Comparison of ENCODE assay signal across 21 cellular contexts in the genomic region with DNA sequence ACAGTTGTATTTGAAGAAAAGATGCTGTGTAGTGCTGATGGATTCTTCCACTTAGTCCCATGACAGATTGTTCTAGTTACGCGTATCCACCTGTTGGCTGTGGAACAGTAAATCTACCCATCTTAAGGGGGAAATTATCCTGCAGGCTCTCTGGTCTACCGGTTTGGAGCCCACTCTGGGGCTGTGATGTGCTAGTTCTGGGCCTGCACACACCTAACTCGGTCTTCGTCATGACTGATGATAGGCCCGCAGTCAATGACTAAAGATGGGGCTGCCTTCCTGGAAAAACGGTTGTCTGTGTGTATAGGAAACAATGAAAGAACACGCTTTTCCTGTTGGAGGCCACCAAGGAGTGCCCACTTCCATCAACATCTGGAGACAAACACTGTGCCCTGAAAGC. TPM values are rescaled to one million over a fixed set of nuclear protein-coding genes. Genes with fewer than 3 reads are reported as not detected.
DNase-seq lines count a peak whose midpoint lies in the region; ATAC-seq, FAIRE-seq and TF ChIP-seq lines count a peak whose summit lies in the region.
"Had no signal": no experiment of that assay in that cellular context is flagged by ENCODE, and none has a peak within 500 bp of the region (broad histone marks: within the 10 kb centered on the region; RNA-seq: fewer than 3 reads in every experiment).

No MANE protein-coding gene starts in this region.

- H3K4me1 ChIP-seq in mammary epithelial cell (ENCODE audit: insufficient read depth, low read length): peaks cover 26% of the 10 kb centered on the region
- H3K4me1 ChIP-seq in NT2/D1 (ENCODE audit: insufficient read depth, insufficient read length): peaks cover 15% of the 10 kb centered on the region
- no peaks in the 10 kb centered on the region for H3K4me1 ChIP-seq in upper lobe of right lung

- H3K27ac Mint-ChIP-seq in MCF 10A (ENCODE audit: low read depth, unreplicated experiment): peak overlapping the region; percentile 9
- H3K27ac Mint-ChIP-seq: CD4-positive, alpha-beta T cell had no signal

- intact Hi-C loops in MCF 10A (cut with micrococcal nuclease) (no loop called here), mammary epithelial cell (cut with micrococcal nuclease) (no loop called here), upper lobe of right lung (cut with DNase I) (no loop called here)

- ATAC-seq in upper lobe of right lung: no peak
- no peak for ATAC-seq in HG03457 (IDR thresholded peaks at IDR 0.05; ENCODE audit: unreplicated experiment)
- ATAC-seq: HCT116 had no signal

- WGBS in mammary epithelial cell (ENCODE audit: low coverage, missing lambda C conversion rate): 86% methylated on average over 8 of the region's 8 CpGs

- H3K9ac ChIP-seq in mammary epithelial cell (ENCODE audit: insufficient read depth, low read length) (no peak overlapping the region), NT2/D1 (ENCODE audit: insufficient read length, low read depth) (peak overlapping the region; percentile 11)

- dilution Hi-C loops in mammary epithelial cell (cut with HindIII; ENCODE audit: low sequenced_read_pairs): loop anchor here (25.0 kb wide), 1 partner anchor 272 kb away; the partner anchor contains the start of gene NPAS4

- no peak for DNase-seq in MCF 10A (ENCODE audit: unreplicated experiment)
- no peak for DNase-seq in mammary epithelial cell
- no peak for DNase-seq in NT2/D1 (ENCODE audit: low read depth, low spot score)
- DNase-seq in mesenteric fat pad (ENCODE audit: low spot score): peak; percentile 55
- peak; percentile 6 for DNase-seq in upper lobe of right lung
- DNase-seq in NCI-H82 (lab: John Stamatoyannopoulos, UW): no peak
- DNase-seq in RCC 7860 (ENCODE audit: low spot score): no peak
- DNase-seq: 8988T; BE2C; C1 segment of cervical spinal cord; Caco-2; CD4-positive, alpha-beta T cell; DMS153; DMS79; GDM1; GOT3; IMR-90; KBM-7 had no signal

- H3K4me3 Mint-ChIP-seq in MCF 10A (ENCODE audit: unreplicated experiment): no peak overlapping the region
- H3K4me3 Mint-ChIP-seq: CD4-positive, alpha-beta T cell had no signal

- no peak overlapping the region for H3K4me2 ChIP-seq in mammary epithelial cell (ENCODE audit: insufficient read depth, low read depth, low read length)

- no TSS peak for BruUV-seq in MCF 10A (replicated peaks; lab: Mats Ljungman, UMichigan)
- no TSS peak for BruUV-seq in mammary epithelial cell (replicated peaks; lab: Mats Ljungman, UMichigan)

- CTCF ChIA-PET in MCF 10A (lab: Yijun Ruan, JAX): interaction anchor here (0.6 to 5.6 kb wide), 2 partner anchors 11 to 141 kb away, joined by 6 to 26 read pairs; no protein-coding TSS in a partner anchor
- CTCF ChIA-PET in mammary epithelial cell (lab: Charles Lee; ENCODE audit: low non-redundant PET): no interaction called here

- in situ Hi-C loops in mammary epithelial cell (cut with MboI; ENCODE audit: low sequenced_read_pairs in 2 of 2): loop anchor here in 1 of 2 donors (25.0 kb wide), 1 partner anchor 272 kb away; the partner anchor contains the start of gene NPAS4

- H3K79me2 ChIP-seq in mammary epithelial cell (ENCODE audit: insufficient read depth, low read length): peaks cover 10% of the 10 kb centered on the region

- H3K9me3 Mint-ChIP-seq in MCF 10A (ENCODE audit: unreplicated experiment): no peaks in the 10 kb centered on the region
- H3K9me3 Mint-ChIP-seq: CD4-positive, alpha-beta T cell had no signal

- no peak overlapping the region for H3K4me3 ChIP-seq in mammary epithelial cell (replicated peaks in 1 of 3; ENCODE audit: insufficient read depth in 1 of 3, low read depth in 2 of 3, low read length in 3 of 3)
- H3K4me3 ChIP-seq in NT2/D1 (ENCODE audit: insufficient read length, low read depth): no peak overlapping the region
- H3K4me3 ChIP-seq in upper lobe of right lung: no peak overlapping the region

- H3K27ac ChIP-seq in mammary epithelial cell (ENCODE audit: insufficient read depth, low read depth, low read length) (no peak overlapping the region), upper lobe of right lung (no peak overlapping the region)
- H3K27ac ChIP-seq: HL-60 had no signal

- H3K36me3 ChIP-seq in mammary epithelial cell (ENCODE audit: insufficient read depth, low read length) (no peaks in the 10 kb centered on the region), NT2/D1 (ENCODE audit: insufficient read depth, insufficient read length, low read length) (peaks cover 54% of the 10 kb centered on the region), upper lobe of right lung (no peaks in the 10 kb centered on the region)

- POLR2A ChIA-PET in MCF 10A (lab: Yijun Ruan, JAX): interaction anchor here (0.6 kb wide), 1 partner anchor 41 kb away, joined by 3 read pairs; no protein-coding TSS in a partner anchor

- H2AFZ ChIP-seq in mammary epithelial cell (ENCODE audit: low read depth, low read length): no peak overlapping the region

- FAIRE-seq in RCC 7860 (lab: Jason Lieb, UNC): no peak

- H3K27me3 ChIP-seq in mammary epithelial cell (ENCODE audit: insufficient read depth, low read length) (no peaks in the 10 kb centered on the region), NT2/D1 (ENCODE audit: insufficient read depth, insufficient read length) (no peaks in the 10 kb centered on the region), upper lobe of right lung (no peaks in the 10 kb centered on the region)
- H3K27me3 ChIP-seq: BE2C had no signal

- no peaks in the 10 kb centered on the region for H3K9me3 ChIP-seq in mammary epithelial cell (replicated peaks; ENCODE audit: insufficient read depth, low read length)
- H3K9me3 ChIP-seq in NT2/D1 (ENCODE audit: insufficient read depth, low read length): peaks cover 6% of the 10 kb centered on the region; the same call in 1 of the 2 replicates
- H3K9me3 ChIP-seq in upper lobe of right lung: no peaks in the 10 kb centered on the region
- H3K9me3 ChIP-seq: BE2C, Caco-2 had no signal

- no peaks in the 10 kb centered on the region for H3K27me3 Mint-ChIP-seq in MCF 10A (ENCODE audit: insufficient read depth, unreplicated experiment)
- H3K27me3 Mint-ChIP-seq: CD4-positive, alpha-beta T cell had no signal

- H3K4me1 Mint-ChIP-seq in MCF 10A (ENCODE audit: insufficient read depth, unreplicated experiment): no peaks in the 10 kb centered on the region

- TF ChIP-seq CTCF in MCF 10A (IDR thresholded peaks at IDR 0.05; ENCODE audit: unreplicated experiment) (no peak), mammary epithelial cell (conservative IDR thresholded peaks at IDR 0.05 in 1 of 2, IDR thresholded peaks at IDR 0.05 in 1 of 2; ENCODE audit: extremely low read depth in 1 of 2, insufficient read depth in 1 of 2, low read depth in 1 of 2, low read length in 2 of 2) (no peak), upper lobe of right lung (IDR thresholded peaks at IDR 0.05) (no peak)

- H3K36me3 Mint-ChIP-seq in MCF 10A (ENCODE audit: insufficient read depth, unreplicated experiment): peaks cover 37% of the 10 kb centered on the region

- H4K20me1 ChIP-seq in mammary epithelial cell (ENCODE audit: insufficient read depth, low read length): no peaks in the 10 kb centered on the region

RNA-seq across cellular contexts. Expression of gene RBM4B, which starts 6.2 kb away (rescaled TPM):
- total RNA-seq in MCF 10A (2022) (9.5 and 13.5 TPM in 2 replicates), mammary epithelial cell (10 to 100 TPM; 12.2 to 15.3 TPM), mesenteric fat pad (8.0 TPM), upper lobe of right lung (9.5 TPM)
- polyA plus RNA-seq in mammary epithelial cell: 21.8 TPM
- polyA minus RNA-seq in mammary epithelial cell: 8.7 TPM

RNA-seq across cellular contexts. Expression of gene SPTBN2, which starts 45.1 kb away (rescaled TPM):
- total RNA-seq in MCF 10A (2022): 46.9 and 47.2 TPM in 2 replicates
- 10 to 100 TPM; 24.8 to 57.2 TPM for total RNA-seq in mammary epithelial cell
- polyA plus RNA-seq in mammary epithelial cell: 10.9 TPM
- 35.6 TPM for polyA minus RNA-seq in mammary epithelial cell
- 8.3 TPM for total RNA-seq in mesenteric fat pad
- total RNA-seq in upper lobe of right lung: 8.1 TPM
- total RNA-seq: CD4-positive, alpha-beta T cell had no signal

RNA-seq across cellular contexts. Expression of gene RBM4, which starts 45.4 kb away (rescaled TPM):
- total RNA-seq in MCF 10A (2022) (171 and 172 TPM in 2 replicates), mammary epithelial cell (100 to 1,000 TPM in 1 of 2 donors, 10 to 100 TPM in 1; 65.2 to 117 TPM), mesenteric fat pad (95.7 TPM), upper lobe of right lung (98.9 TPM)
- polyA plus RNA-seq in mammary epithelial cell: 181 TPM
- 133 TPM for polyA minus RNA-seq in mammary epithelial cell

Comparison
In these comparisons a context has a peak if more than half of its experiments do, and no peak if none do; other contexts are left out.
1. DNase-seq: peak in mesenteric fat pad (single experiment) and upper lobe of right lung (single experiment); none in MCF 10A (single experiment), mammary epithelial cell (single experiment), NT2/D1 (single experiment), NCI-H82 (single experiment) and RCC 7860 (single experiment).